Comparison of ENCODE assay signal across 8 cellular contexts in the genomic region with DNA sequence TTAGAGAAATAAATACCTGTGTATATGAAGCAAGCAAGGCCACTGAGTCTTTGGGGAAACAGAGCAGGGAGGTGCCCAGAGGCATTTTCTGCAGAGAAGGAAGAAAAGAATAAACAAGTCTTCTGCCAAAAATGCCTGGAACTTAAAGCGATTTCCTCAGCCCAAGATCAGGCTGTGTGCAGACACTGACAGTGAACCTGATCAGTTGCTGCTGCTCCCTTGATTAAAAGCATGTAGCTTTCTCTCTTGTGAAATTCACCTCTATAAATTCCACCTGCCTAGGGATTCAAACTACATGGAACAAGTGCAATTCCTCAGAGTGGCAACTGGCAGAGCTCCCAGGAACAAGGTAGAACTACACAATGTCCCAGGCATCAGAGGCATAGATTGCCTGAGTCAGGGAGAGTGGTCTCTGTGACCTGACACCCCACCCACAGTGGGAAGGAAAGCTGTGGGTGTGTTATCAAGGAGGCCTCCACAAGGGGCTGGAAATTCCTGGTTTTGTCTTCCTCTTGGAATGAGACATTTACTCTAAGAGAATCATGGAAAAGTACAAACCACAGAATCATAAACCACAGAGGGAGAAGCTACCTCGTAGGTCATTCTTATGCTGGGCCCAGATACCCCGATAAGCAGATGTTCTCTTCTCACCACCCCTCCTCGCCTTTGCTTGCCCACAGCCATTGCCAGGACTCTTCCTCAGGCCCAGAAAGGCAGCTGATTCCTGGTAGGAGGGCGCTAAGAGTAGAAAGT. TPM values are rescaled to one million over a fixed set of nuclear protein-coding genes. Genes with fewer than 3 reads are reported as not detected.
DNase-seq lines count a peak whose midpoint lies in the region; ATAC-seq, FAIRE-seq and TF ChIP-seq lines count a peak whose summit lies in the region.

No MANE protein-coding gene starts in this region.

- FAIRE-seq in astrocyte (lab: Jason Lieb, UNC), result peak; percentile 26
- no peak for FAIRE-seq in kidney (lab: Jason Lieb, UNC)

- H3K27ac ChIP-seq in astrocyte (ENCODE audit: low read depth, low read length) (peak overlapping the region; percentile 100), kidney (ENCODE audit: low read depth in 2 of 2, low read length in 2 of 2) (peak overlapping the region; percentile 91 to 94)

- peak overlapping the region; percentile 81 for H3K4me2 ChIP-seq in astrocyte (ENCODE audit: low read length)

- peak overlapping the region; percentile 31 for H3K4me3 ChIP-seq in astrocyte (ENCODE audit: insufficient read depth, low read depth, low read length)
- H3K4me3 ChIP-seq in kidney (ENCODE audit: low read length in 2 of 2), result no peak overlapping the region

- H3K27ac Mint-ChIP-seq in astrocyte (ENCODE audit: unreplicated experiment), result peak overlapping the region; percentile 99
- H3K27ac Mint-ChIP-seq in activated naive CD4-positive, alpha-beta T cell treated with anti-CD3 and anti-CD28 coated beads for 36 hours, result no peak overlapping the region

- peaks cover 1% of the 10 kb centered on the region for H3K9me3 Mint-ChIP-seq in astrocyte (ENCODE audit: unreplicated experiment)
- peaks cover 4% of the 10 kb centered on the region for H3K9me3 Mint-ChIP-seq in activated naive CD4-positive, alpha-beta T cell treated with anti-CD3 and anti-CD28 coated beads for 36 hours

- H3K36me3 ChIP-seq in astrocyte (ENCODE audit: insufficient read depth, low read length), result no peaks in the 10 kb centered on the region
- peaks cover 0 to 2% of the 10 kb centered on the region in 2 donors for H3K36me3 ChIP-seq in kidney (ENCODE audit: control insufficient read depth in 1 of 2, insufficient read depth in 2 of 2, low read length in 2 of 2)

- peak overlapping the region; percentile 94 for H3K9ac ChIP-seq in astrocyte (ENCODE audit: low read length)
- H3K9ac ChIP-seq in kidney (ENCODE audit: low read length in 2 of 2), result peak overlapping the region in 1 of 2 donors; percentile 30

- peak; percentile 31 for TF ChIP-seq CTCF in astrocyte (IDR thresholded peaks at IDR 0.05; ENCODE audit: insufficient read depth, low read depth, low read length)
- no peak for TF ChIP-seq CTCF in kidney (IDR thresholded peaks at IDR 0.05; ENCODE audit: borderline replicate concordance, extremely low read depth, insufficient read depth)

- peak overlapping the region; percentile 1 for H2AFZ ChIP-seq in astrocyte (ENCODE audit: low read depth, low read length)

- H3K4me3 Mint-ChIP-seq in astrocyte (ENCODE audit: unreplicated experiment), result no peak overlapping the region
- no peak overlapping the region for H3K4me3 Mint-ChIP-seq in activated naive CD4-positive, alpha-beta T cell treated with anti-CD3 and anti-CD28 coated beads for 36 hours

- CTCF ChIA-PET in activated naive CD4-positive, alpha-beta T cell treated with anti-CD3 and anti-CD28 coated beads for 36 hours (lab: Charles Lee), result interaction anchor here (0.6 to 2.7 kb wide), 3 partner anchors 35 to 102 kb away, joined by 3 to 10 read pairs (median 3); no protein-coding TSS in a partner anchor

- no peak for ATAC-seq in HG03045 (IDR thresholded peaks at IDR 0.05; ENCODE audit: unreplicated experiment)

- H3K4me1 ChIP-seq in astrocyte (ENCODE audit: insufficient read depth, low read length), result peaks cover 55% of the 10 kb centered on the region
- H3K4me1 ChIP-seq in kidney (ENCODE audit: control insufficient read depth in 1 of 2, insufficient read depth in 1 of 2, low read depth in 1 of 2, low read length in 2 of 2), result peaks cover 8 to 11% of the 10 kb centered on the region in 2 donors

- DNase-seq in HT-29 (ENCODE audit: low spot score) (peak; percentile 69), astrocyte (ENCODE audit: low read depth) (peak; percentile 99), kidney (no peak), superior temporal gyrus (ENCODE audit: extremely low spot score) (peak; percentile 29), DMS79 (lab: John Stamatoyannopoulos, UW) (no peak), NOMO-1 (lab: John Stamatoyannopoulos, UW; ENCODE audit: unreplicated experiment in 2 of 2) (no peak)
- no peak for DNase-seq in activated naive CD4-positive, alpha-beta T cell treated with anti-CD3 and anti-CD28 coated beads for 36 hours

- peaks cover 51% of the 10 kb centered on the region for H3K4me1 Mint-ChIP-seq in astrocyte (ENCODE audit: low read depth, unreplicated experiment)
- H3K4me1 Mint-ChIP-seq in activated naive CD4-positive, alpha-beta T cell treated with anti-CD3 and anti-CD28 coated beads for 36 hours (ENCODE audit: low read depth), result peaks cover 12% of the 10 kb centered on the region

- H4K20me1 ChIP-seq in astrocyte (ENCODE audit: insufficient read depth, low read length), result no peaks in the 10 kb centered on the region

- H3K79me2 ChIP-seq in astrocyte (ENCODE audit: insufficient read depth, low read length), result peaks cover 24% of the 10 kb centered on the region

- intact Hi-C loops in kidney (cut with DNase I), result no loop called here
- intact Hi-C loops in activated naive CD4-positive, alpha-beta T cell treated with anti-CD3 and anti-CD28 coated beads for 36 hours (cut with micrococcal nuclease), result loop anchor here (10.0 kb wide), 1 partner anchor 278 kb away; no protein-coding TSS in a partner anchor

- peaks cover 3% of the 10 kb centered on the region for H3K36me3 Mint-ChIP-seq in astrocyte (ENCODE audit: low read depth, unreplicated experiment)
- no peaks in the 10 kb centered on the region for H3K36me3 Mint-ChIP-seq in activated naive CD4-positive, alpha-beta T cell treated with anti-CD3 and anti-CD28 coated beads for 36 hours (ENCODE audit: low read depth)

- H3K27me3 ChIP-seq in astrocyte (ENCODE audit: insufficient read depth, low read length), result no peaks in the 10 kb centered on the region

- no peaks in the 10 kb centered on the region for H3K9me3 ChIP-seq in astrocyte (ENCODE audit: insufficient read depth, low read depth, low read length)
- H3K9me3 ChIP-seq in kidney (ENCODE audit: control insufficient read depth in 1 of 2, low read length in 2 of 2), result no peaks in the 10 kb centered on the region

- no peaks in the 10 kb centered on the region for H3K27me3 Mint-ChIP-seq in astrocyte (ENCODE audit: low read depth, unreplicated experiment)
- H3K27me3 Mint-ChIP-seq in activated naive CD4-positive, alpha-beta T cell treated with anti-CD3 and anti-CD28 coated beads for 36 hours (ENCODE audit: low read depth), result no peaks in the 10 kb centered on the region

RNA-seq across cellular contexts. Expression of gene ZBTB38, which starts 1.8 kb away (rescaled TPM):
- 22.9 and 23.1 TPM in 2 replicates for total RNA-seq in HT-29 (2014; rRNA removed; shearing (Covaris generic))
- total RNA-seq in astrocyte, result 57.6 and 60.7 TPM in 2 replicates
- 113 TPM for total RNA-seq in kidney
- 8.6 TPM for polyA plus RNA-seq in kidney (ENCODE audit: insufficient read depth, low read depth, low replicate concordance)
- 10 to 100 TPM; 16.3 to 18.6 TPM for total RNA-seq in activated naive CD4-positive, alpha-beta T cell treated with anti-CD3 and anti-CD28 coated beads for 36 hours

Comparison
In these comparisons a context has a peak if more than half of its experiments do, and no peak if none do; other contexts are left out.
1. DNase-seq: peak in HT-29 (single experiment), astrocyte (single experiment) and superior temporal gyrus (single experiment); none in kidney (single experiment), DMS79 (single experiment), NOMO-1 (0 of 2) and activated naive CD4-positive, alpha-beta T cell treated with anti-CD3 and anti-CD28 coated beads for 36 hours (single experiment).